Comparison of ENCODE assay signal across 8 cellular contexts in the genomic region with DNA sequence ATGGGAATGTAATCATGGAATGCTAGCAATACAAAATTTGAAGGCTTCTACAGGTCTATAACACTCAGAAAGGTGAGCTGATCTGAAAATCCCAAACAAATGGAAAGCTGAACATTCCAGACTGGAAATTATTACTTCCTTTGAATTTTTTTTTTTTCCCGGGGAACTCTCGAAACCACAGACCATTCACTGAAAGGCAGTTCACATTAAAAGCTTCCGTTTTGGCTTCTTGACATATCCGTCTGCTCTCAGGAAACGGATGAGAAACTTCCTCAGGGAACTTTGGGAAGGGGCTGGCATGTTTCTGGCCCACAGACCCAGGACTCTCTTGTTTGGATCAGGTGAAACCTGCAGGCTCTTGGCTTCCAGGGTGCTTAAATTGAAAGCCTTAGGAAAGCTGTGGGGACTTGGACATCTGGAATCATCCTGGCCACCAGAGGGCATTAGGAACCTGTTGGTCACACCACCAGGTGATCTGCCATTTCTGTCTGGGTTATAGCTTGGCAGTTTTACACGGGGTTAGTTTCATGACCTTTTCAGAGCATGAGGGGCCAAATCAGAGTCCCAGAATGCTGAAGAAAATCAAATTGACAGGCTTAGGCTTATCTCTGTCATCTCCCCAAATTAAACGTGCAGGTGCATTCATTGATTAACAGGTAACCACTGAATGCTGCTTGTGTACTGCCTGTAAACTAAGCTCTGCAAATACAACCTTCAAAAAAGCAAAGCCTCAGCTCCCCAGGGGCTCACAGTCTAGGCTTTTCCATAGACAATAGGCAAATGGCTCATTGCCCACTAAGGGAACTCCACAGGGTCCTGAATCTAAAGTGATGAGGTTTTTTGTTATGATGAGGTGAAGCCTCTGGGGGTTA. TPM values are rescaled to one million over a fixed set of nuclear protein-coding genes. Genes with fewer than 3 reads are reported as not detected.
DNase-seq lines count a peak whose midpoint lies in the region; ATAC-seq and TF ChIP-seq lines count a peak whose summit lies in the region.

No MANE protein-coding gene starts in this region.

- TF ChIP-seq CTCF in neural cell (IDR thresholded peaks at IDR 0.05; ENCODE audit: poor library complexity, severe bottlenecking) (peak; percentile 59), tibial artery (IDR thresholded peaks at IDR 0.05) (peak; percentile 25 to 30)

- H3K9ac ChIP-seq in neural cell (ENCODE audit: low read length): no peak overlapping the region

- ATAC-seq in HG03175 (IDR thresholded peaks at IDR 0.05; ENCODE audit: unreplicated experiment) (peak; percentile 61), esophagus mucosa (peak; percentile 82), GM18505 (IDR thresholded peaks at IDR 0.05; ENCODE audit: unreplicated experiment) (no peak)

- no peak overlapping the region for H3K27ac ChIP-seq in neural cell (ENCODE audit: low read length)
- H3K27ac ChIP-seq in tibial artery: no peak overlapping the region

- peak; percentile 53 for TF ChIP-seq RAD21 in neural cell (conservative IDR thresholded peaks at IDR 0.05)

- H3K4me2 ChIP-seq in neural cell (ENCODE audit: low read length): no peak overlapping the region

- no peak for TF ChIP-seq EP300 in neural cell (conservative IDR thresholded peaks at IDR 0.05; ENCODE audit: poor library complexity, severe bottlenecking)

- H3K4me1 ChIP-seq in tibial artery: no peaks in the 10 kb centered on the region

- H3K36me3 ChIP-seq in neural cell (ENCODE audit: insufficient read depth, low read length) (no peaks in the 10 kb centered on the region), tibial artery (no peaks in the 10 kb centered on the region)

- no peaks in the 10 kb centered on the region for H3K27me3 ChIP-seq in neural cell (ENCODE audit: insufficient read depth, low read depth, low read length)
- H3K27me3 ChIP-seq in tibial artery: peaks cover 0 to 11% of the 10 kb centered on the region in 2 donors

- H4K20me1 ChIP-seq in neural cell (ENCODE audit: insufficient read depth): no peaks in the 10 kb centered on the region

- DNase-seq in NCI-H748 treated with DMSO at 0.1 percent for 48 hours (lab: John Stamatoyannopoulos, UW): peak; percentile 48
- DNase-seq in activated CD8-positive, alpha-beta memory T cell treated with anti-CD3 and anti-CD28 coated beads for 4 hours (ENCODE audit: low read depth in 2 of 2): peak; percentile 15 to 33
- DNase-seq in tibial artery: peak in 1 of 2 donors; percentile 32

- TF ChIP-seq POLR2A in GM18505 (IDR thresholded peaks at IDR 0.05; ENCODE audit: borderline replicate concordance, extremely low read depth, insufficient read depth, insufficient read length): no peak

- peak overlapping the region; percentile 18; the same call in 1 of the 2 replicates for H3K4me3 ChIP-seq in GM08714 (ENCODE audit: low read length)
- H3K4me3 ChIP-seq in neural cell (ENCODE audit: low read length): no peak overlapping the region
- no peak overlapping the region for H3K4me3 ChIP-seq in tibial artery

- H3K9me2 ChIP-seq in neural cell (ENCODE audit: insufficient read depth, low read length): no peaks in the 10 kb centered on the region

- H3K9me3 ChIP-seq in neural cell (ENCODE audit: low read length) (no peaks in the 10 kb centered on the region), tibial artery (no peaks in the 10 kb centered on the region)

- no peak overlapping the region for H2AFZ ChIP-seq in neural cell (ENCODE audit: low read depth, low read length)

- no peaks in the 10 kb centered on the region for H3F3A ChIP-seq in neural cell (ENCODE audit: insufficient read depth, low read length, poor library complexity, severe bottlenecking)

- no peaks in the 10 kb centered on the region for H3K79me2 ChIP-seq in neural cell (replicated peaks; ENCODE audit: insufficient read depth, low read length)

- intact Hi-C loops in tibial artery (cut with DNase I; ENCODE audit: low total_unique reads): no loop called here

TF ChIP-seq in neural cell, 6 proteins besides CTCF, POLR2A, EP300 and RAD21:
- TF ChIP-seq SMC3 (conservative IDR thresholded peaks at IDR 0.05; ENCODE audit: poor library complexity): peak; percentile 61
- TF ChIP-seq, protein P1, sequence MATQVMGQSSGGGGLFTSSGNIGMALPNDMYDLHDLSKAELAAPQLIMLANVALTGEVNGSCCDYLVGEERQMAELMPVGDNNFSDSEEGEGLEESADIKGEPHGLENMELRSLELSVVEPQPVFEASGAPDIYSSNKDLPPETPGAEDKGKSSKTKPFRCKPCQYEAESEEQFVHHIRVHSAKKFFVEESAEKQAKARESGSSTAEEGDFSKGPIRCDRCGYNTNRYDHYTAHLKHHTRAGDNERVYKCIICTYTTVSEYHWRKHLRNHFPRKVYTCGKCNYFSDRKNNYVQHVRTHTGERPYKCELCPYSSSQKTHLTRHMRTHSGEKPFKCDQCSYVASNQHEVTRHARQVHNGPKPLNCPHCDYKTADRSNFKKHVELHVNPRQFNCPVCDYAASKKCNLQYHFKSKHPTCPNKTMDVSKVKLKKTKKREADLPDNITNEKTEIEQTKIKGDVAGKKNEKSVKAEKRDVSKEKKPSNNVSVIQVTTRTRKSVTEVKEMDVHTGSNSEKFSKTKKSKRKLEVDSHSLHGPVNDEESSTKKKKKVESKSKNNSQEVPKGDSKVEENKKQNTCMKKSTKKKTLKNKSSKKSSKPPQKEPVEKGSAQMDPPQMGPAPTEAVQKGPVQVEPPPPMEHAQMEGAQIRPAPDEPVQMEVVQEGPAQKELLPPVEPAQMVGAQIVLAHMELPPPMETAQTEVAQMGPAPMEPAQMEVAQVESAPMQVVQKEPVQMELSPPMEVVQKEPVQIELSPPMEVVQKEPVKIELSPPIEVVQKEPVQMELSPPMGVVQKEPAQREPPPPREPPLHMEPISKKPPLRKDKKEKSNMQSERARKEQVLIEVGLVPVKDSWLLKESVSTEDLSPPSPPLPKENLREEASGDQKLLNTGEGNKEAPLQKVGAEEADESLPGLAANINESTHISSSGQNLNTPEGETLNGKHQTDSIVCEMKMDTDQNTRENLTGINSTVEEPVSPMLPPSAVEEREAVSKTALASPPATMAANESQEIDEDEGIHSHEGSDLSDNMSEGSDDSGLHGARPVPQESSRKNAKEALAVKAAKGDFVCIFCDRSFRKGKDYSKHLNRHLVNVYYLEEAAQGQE (IDR thresholded peaks at IDR 0.05; ENCODE audit: borderline replicate concordance): no peak

RNA-seq across cellular contexts. Expression of gene GRAMD1B, which starts 22.7 kb away (rescaled TPM):
- 1.4 TPM for total RNA-seq in esophagus mucosa
- 1.5 and 3.8 TPM in 2 replicates for polyA plus RNA-seq in neural cell
- polyA minus RNA-seq in neural cell: 8.0 and 9.1 TPM in 2 replicates
